Comparison of ENCODE assay signal across 1 cellular context in the genomic region with DNA sequence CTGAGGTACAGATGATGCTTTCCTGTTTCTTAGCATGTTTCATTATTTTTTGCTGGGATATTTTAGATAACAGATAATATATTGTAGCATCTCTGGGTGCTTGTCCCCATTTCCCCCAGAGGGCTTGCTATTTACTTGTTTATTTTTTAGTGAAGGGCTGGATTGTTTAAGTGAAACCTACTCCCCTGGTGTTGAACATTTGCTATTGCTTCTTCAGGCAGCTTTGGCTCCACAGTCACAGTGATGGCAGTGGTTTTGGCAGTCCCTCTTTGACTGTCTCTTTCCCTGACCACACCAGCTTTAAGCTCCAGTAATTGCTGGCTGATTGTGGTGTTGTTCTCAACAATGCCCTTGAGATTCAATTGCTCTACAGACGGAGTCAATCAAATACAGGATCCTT.
TF ChIP-seq lines count a peak whose summit lies in the region.

No MANE protein-coding gene starts in this region.

TF ChIP-seq in GM23338, 12 proteins besides CTCF, POLR2A, EP300 and RAD21 (continued from another document):
- TF ChIP-seq, protein P1, sequence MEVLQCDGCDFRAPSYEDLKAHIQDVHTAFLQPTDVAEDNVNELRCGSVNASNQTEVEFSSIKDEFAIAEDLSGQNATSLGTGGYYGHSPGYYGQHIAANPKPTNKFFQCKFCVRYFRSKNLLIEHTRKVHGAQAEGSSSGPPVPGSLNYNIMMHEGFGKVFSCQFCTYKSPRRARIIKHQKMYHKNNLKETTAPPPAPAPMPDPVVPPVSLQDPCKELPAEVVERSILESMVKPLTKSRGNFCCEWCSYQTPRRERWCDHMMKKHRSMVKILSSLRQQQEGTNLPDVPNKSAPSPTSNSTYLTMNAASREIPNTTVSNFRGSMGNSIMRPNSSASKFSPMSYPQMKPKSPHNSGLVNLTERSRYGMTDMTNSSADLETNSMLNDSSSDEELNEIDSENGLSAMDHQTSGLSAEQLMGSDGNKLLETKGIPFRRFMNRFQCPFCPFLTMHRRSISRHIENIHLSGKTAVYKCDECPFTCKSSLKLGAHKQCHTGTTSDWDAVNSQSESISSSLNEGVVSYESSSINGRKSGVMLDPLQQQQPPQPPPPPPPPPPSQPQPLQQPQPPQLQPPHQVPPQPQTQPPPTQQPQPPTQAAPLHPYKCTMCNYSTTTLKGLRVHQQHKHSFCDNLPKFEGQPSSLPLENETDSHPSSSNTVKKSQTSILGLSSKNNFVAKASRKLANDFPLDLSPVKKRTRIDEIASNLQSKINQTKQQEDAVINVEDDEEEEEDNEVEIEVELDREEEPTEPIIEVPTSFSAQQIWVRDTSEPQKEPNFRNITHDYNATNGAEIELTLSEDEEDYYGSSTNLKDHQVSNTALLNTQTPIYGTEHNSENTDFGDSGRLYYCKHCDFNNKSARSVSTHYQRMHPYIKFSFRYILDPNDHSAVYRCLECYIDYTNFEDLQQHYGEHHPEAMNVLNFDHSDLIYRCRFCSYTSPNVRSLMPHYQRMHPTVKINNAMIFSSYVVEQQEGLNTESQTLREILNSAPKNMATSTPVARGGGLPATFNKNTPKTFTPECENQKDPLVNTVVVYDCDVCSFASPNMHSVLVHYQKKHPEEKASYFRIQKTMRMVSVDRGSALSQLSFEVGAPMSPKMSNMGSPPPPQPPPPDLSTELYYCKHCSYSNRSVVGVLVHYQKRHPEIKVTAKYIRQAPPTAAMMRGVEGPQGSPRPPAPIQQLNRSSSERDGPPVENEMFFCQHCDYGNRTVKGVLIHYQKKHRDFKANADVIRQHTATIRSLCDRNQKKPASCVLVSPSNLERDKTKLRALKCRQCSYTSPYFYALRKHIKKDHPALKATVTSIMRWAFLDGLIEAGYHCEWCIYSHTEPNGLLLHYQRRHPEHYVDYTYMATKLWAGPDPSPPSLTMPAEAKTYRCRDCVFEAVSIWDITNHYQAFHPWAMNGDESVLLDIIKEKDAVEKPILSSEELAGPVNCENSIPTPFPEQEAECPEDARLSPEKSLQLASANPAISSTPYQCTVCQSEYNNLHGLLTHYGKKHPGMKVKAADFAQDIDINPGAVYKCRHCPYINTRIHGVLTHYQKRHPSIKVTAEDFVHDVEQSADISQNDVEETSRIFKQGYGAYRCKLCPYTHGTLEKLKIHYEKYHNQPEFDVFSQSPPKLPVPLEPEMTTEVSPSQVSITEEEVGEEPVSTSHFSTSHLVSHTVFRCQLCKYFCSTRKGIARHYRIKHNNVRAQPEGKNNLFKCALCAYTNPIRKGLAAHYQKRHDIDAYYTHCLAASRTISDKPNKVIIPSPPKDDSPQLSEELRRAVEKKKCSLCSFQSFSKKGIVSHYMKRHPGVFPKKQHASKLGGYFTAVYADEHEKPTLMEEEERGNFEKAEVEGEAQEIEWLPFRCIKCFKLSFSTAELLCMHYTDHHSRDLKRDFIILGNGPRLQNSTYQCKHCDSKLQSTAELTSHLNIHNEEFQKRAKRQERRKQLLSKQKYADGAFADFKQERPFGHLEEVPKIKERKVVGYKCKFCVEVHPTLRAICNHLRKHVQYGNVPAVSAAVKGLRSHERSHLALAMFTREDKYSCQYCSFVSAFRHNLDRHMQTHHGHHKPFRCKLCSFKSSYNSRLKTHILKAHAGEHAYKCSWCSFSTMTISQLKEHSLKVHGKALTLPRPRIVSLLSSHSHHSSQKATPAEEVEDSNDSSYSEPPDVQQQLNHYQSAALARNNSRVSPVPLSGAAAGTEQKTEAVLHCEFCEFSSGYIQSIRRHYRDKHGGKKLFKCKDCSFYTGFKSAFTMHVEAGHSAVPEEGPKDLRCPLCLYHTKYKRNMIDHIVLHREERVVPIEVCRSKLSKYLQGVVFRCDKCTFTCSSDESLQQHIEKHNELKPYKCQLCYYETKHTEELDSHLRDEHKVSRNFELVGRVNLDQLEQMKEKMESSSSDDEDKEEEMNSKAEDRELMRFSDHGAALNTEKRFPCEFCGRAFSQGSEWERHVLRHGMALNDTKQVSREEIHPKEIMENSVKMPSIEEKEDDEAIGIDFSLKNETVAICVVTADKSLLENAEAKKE (CRISPR knock-in tag; IDR thresholded peaks at IDR 0.05) = no peak
- TF ChIP-seq, protein P2, sequence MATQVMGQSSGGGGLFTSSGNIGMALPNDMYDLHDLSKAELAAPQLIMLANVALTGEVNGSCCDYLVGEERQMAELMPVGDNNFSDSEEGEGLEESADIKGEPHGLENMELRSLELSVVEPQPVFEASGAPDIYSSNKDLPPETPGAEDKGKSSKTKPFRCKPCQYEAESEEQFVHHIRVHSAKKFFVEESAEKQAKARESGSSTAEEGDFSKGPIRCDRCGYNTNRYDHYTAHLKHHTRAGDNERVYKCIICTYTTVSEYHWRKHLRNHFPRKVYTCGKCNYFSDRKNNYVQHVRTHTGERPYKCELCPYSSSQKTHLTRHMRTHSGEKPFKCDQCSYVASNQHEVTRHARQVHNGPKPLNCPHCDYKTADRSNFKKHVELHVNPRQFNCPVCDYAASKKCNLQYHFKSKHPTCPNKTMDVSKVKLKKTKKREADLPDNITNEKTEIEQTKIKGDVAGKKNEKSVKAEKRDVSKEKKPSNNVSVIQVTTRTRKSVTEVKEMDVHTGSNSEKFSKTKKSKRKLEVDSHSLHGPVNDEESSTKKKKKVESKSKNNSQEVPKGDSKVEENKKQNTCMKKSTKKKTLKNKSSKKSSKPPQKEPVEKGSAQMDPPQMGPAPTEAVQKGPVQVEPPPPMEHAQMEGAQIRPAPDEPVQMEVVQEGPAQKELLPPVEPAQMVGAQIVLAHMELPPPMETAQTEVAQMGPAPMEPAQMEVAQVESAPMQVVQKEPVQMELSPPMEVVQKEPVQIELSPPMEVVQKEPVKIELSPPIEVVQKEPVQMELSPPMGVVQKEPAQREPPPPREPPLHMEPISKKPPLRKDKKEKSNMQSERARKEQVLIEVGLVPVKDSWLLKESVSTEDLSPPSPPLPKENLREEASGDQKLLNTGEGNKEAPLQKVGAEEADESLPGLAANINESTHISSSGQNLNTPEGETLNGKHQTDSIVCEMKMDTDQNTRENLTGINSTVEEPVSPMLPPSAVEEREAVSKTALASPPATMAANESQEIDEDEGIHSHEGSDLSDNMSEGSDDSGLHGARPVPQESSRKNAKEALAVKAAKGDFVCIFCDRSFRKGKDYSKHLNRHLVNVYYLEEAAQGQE (IDR thresholded peaks at IDR 0.05; ENCODE audit: unreplicated experiment) = no peak
- TF ChIP-seq ZNF331 (CRISPR knock-in tag; IDR thresholded peaks at IDR 0.05; ENCODE audit: low read depth) (no peak), EZH2 (IDR thresholded peaks at IDR 0.05; ENCODE audit: low read depth, unreplicated experiment) (no peak), POLR2AphosphoS5 (IDR thresholded peaks at IDR 0.05; ENCODE audit: low read depth) (no peak), NANOG (IDR thresholded peaks at IDR 0.05; ENCODE audit: borderline replicate concordance) (no peak), JUNB (IDR thresholded peaks at IDR 0.05; ENCODE audit: unreplicated experiment) (no peak), CREB1 (CRISPR knock-in tag; IDR thresholded peaks at IDR 0.05; ENCODE audit: low read depth) (no peak)
